Comparison of ENCODE assay signal across 20 cellular contexts in the genomic region with DNA sequence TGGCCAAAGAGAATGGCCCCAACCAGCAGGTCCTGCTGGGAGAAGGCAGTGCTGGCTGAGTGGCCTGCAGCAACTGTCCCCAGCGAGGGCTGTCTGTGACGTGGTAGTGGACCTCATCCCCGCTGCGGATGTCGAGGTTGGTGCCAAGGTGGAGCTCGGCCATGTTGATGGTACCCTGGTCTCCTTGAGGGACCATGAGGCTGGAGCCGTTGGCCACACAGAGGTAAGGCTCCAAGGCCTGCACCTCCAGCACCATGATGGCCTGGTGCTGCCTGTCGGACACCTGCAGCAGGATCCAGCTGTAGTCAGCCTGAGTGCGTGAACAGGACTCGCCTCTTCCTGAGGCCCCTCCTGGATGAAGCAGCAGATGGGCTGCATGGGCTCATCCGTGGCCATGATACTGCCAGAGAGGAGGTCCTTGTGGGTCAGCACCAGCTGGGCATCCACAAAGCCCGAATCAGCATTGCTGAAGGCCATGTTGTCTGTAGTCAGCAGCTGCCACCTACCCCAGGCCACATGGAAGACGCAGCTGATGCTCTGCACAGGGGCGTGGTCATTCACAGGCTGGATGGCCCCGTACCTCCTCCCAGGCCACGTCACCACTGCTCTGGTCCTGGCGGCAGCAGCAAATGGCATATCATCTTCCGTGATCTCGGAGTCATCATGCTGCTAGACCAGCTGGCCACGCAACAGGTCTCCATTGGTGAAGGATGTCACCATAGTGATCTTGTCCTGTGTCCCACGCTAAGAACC.
DNase-seq lines count a peak whose midpoint lies in the region; ATAC-seq, FAIRE-seq and TF ChIP-seq lines count a peak whose summit lies in the region.
"Had no signal": no experiment of that assay in that cellular context is flagged by ENCODE, and none has a peak within 500 bp of the region (broad histone marks: within the 10 kb centered on the region; RNA-seq: fewer than 3 reads in every experiment).

No MANE protein-coding gene starts in this region.

- ATAC-seq in activated CD8-positive, alpha-beta memory T cell treated with anti-CD3 and anti-CD28 coated beads, Interleukin-2, amount 10 ng/mL, durations not matched to agents 7 days and 5 days = no peak
- ATAC-seq in GM21619 (IDR thresholded peaks at IDR 0.05; ENCODE audit: unreplicated experiment) (no peak), GM19452 (IDR thresholded peaks at IDR 0.05; ENCODE audit: unreplicated experiment) (no peak)
- ATAC-seq: A549 had no signal

- no peaks in the 10 kb centered on the region for H3K36me3 Mint-ChIP-seq in activated CD8-positive, alpha-beta memory T cell treated with anti-CD3 and anti-CD28 coated beads, Interleukin-2, amount 10 ng/mL, durations not matched to agents 7 days and 5 days

- peak; percentile 42 for DNase-seq in activated CD8-positive, alpha-beta memory T cell treated with anti-CD3 and anti-CD28 coated beads, Interleukin-2, amount 50 U/mL, for 48 hours
- DNase-seq in activated CD8-positive, alpha-beta memory T cell treated with anti-CD3 and anti-CD28 coated beads, Interleukin-2, amount 10 ng/mL, durations not matched to agents 7 days and 5 days = no peak
- DNase-seq in SK-N-DZ (ENCODE audit: low spot score) (peak; percentile 31), kidney (peak; percentile 57), spleen (peak; percentile 56), RWPE1 (ENCODE audit: low spot score) (no peak)
- DNase-seq: COR-L47, DMS153, EL, NCI-H1092, NCI-H1694, NCI-H446 treated with DMSO at 0.1 percent for 48 hours, NCI-H748 treated with DMSO at 0.1 percent for 48 hours, PC-9 had no signal

- H3K4me1 ChIP-seq in kidney (ENCODE audit: control insufficient read depth in 1 of 2, insufficient read depth in 1 of 2, low read depth in 1 of 2, low read length in 2 of 2) (no peaks in the 10 kb centered on the region), spleen (no peaks in the 10 kb centered on the region)
- H3K4me1 ChIP-seq: A549 had no signal

- no peak overlapping the region for H3K9ac ChIP-seq in kidney (ENCODE audit: low read length in 2 of 2)
- H3K9ac ChIP-seq: KMS-11 had no signal

- H3K9me3 ChIP-seq in kidney (ENCODE audit: control insufficient read depth in 1 of 2, low read length in 2 of 2) (no peaks in the 10 kb centered on the region), spleen (no peaks in the 10 kb centered on the region)

- H3K27me3 Mint-ChIP-seq in activated CD8-positive, alpha-beta memory T cell treated with anti-CD3 and anti-CD28 coated beads, Interleukin-2, amount 10 ng/mL, durations not matched to agents 7 days and 5 days = no peaks in the 10 kb centered on the region

- H3K4me3 Mint-ChIP-seq in activated CD8-positive, alpha-beta memory T cell treated with anti-CD3 and anti-CD28 coated beads, Interleukin-2, amount 10 ng/mL, durations not matched to agents 7 days and 5 days = no peak overlapping the region

- H3K4me3 ChIP-seq in kidney (ENCODE audit: low read length in 2 of 2) = no peak overlapping the region
- H3K4me3 ChIP-seq in spleen = no peak overlapping the region
- H3K4me3 ChIP-seq: A549, PC-9 had no signal

- intact Hi-C loops in kidney (cut with DNase I) (no loop called here), spleen (cut with DNase I; ENCODE audit: low total_unique reads) (no loop called here)

- no peaks in the 10 kb centered on the region for H3K4me1 Mint-ChIP-seq in activated CD8-positive, alpha-beta memory T cell treated with anti-CD3 and anti-CD28 coated beads, Interleukin-2, amount 10 ng/mL, durations not matched to agents 7 days and 5 days

- CTCF ChIA-PET in activated CD8-positive, alpha-beta memory T cell treated with anti-CD3 and anti-CD28 coated beads, Interleukin-2, amount 10 ng/mL, durations not matched to agents 7 days and 5 days (lab: Charles Lee) = no interaction called here
- CTCF ChIA-PET in RWPE1 (lab: Yijun Ruan, JAX) = no interaction called here

- no peaks in the 10 kb centered on the region for H3K27me3 ChIP-seq in spleen (replicated peaks in 1 of 7)

- H3K36me3 ChIP-seq in kidney (ENCODE audit: control insufficient read depth in 1 of 2, insufficient read depth in 2 of 2, low read length in 2 of 2) = no peaks in the 10 kb centered on the region
- H3K36me3 ChIP-seq in spleen = no peaks in the 10 kb centered on the region

- H3K27ac Mint-ChIP-seq in activated CD8-positive, alpha-beta memory T cell treated with anti-CD3 and anti-CD28 coated beads, Interleukin-2, amount 10 ng/mL, durations not matched to agents 7 days and 5 days = no peak overlapping the region

- H3K27ac ChIP-seq in kidney (ENCODE audit: low read depth in 2 of 2, low read length in 2 of 2) (no peak overlapping the region), spleen (no peak overlapping the region), RWPE1 (no peak overlapping the region)
- H3K27ac ChIP-seq: A549, C4-2B, KMS-11, PC-9 had no signal

- FAIRE-seq in kidney (lab: Jason Lieb, UNC) = no peak
- FAIRE-seq: A549, H54 had no signal

- WGBS in spleen, 5 donors = 88 to 92% (median 91%) methylated on average over 3 to 21 of the region's 21 CpGs

- TF ChIP-seq CTCF in kidney (IDR thresholded peaks at IDR 0.05; ENCODE audit: borderline replicate concordance, extremely low read depth, insufficient read depth) = no peak
- no peak for TF ChIP-seq CTCF in spleen (IDR thresholded peaks at IDR 0.05 in 8 of 11, conservative IDR thresholded peaks at IDR 0.05 in 3 of 11)
- TF ChIP-seq CTCF in RWPE1 (conservative IDR thresholded peaks at IDR 0.05; ENCODE audit: low read depth) = no peak

- TF ChIP-seq POLR2A in spleen (IDR thresholded peaks at IDR 0.05) = no peak

- no peaks in the 10 kb centered on the region for H3K9me3 Mint-ChIP-seq in activated CD8-positive, alpha-beta memory T cell treated with anti-CD3 and anti-CD28 coated beads, Interleukin-2, amount 10 ng/mL, durations not matched to agents 7 days and 5 days (ENCODE audit: low read depth)

- POLR2A ChIA-PET in RWPE1 (lab: Yijun Ruan, JAX; ENCODE audit: low non-redundant PET) = no interaction called here

Comparison
In these comparisons a context has a peak if more than half of its experiments do, and no peak if none do; other contexts are left out.
1. DNase-seq: peak in activated CD8-positive, alpha-beta memory T cell treated with anti-CD3 and anti-CD28 coated beads, Interleukin-2, amount 50 U/mL, for 48 hours (single experiment), SK-N-DZ (single experiment), kidney (single experiment) and spleen (single experiment); none in activated CD8-positive, alpha-beta memory T cell treated with anti-CD3 and anti-CD28 coated beads, Interleukin-2, amount 10 ng/mL, durations not matched to agents 7 days and 5 days (single experiment) and RWPE1 (single experiment).